Comparison of ENCODE assay signal across 10 cellular contexts in the genomic region with DNA sequence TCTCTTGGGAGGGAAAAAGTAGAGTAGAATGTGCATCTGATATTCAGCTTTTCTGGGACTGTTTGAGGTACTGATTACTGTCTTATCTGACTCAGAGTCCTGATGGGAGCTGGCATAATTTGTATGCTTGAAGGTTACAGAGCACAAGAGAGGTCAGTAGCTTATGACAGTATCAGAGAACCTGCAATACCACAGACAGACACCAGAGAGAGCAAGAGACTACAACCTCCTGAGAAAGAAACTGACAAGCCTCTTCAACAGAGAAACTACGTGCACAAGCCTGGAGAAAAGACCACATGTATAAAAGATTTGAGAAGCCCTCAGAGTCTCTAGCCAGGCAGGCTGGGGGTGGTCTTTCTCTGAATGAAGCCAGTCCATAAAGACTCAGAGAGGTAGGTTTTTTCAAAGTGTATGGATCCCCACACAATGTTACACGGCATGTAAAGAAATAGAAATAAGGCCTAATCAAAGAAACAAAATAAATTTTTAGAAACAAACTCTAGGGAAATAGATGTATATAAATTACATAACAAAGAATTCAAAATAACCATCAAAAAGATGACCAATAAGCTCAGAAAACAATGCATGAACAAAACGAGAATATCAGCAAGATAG.
DNase-seq lines count a peak whose midpoint lies in the region; ATAC-seq lines count a peak whose summit lies in the region.
"Had no signal": no experiment of that assay in that cellular context is flagged by ENCODE, and none has a peak within 500 bp of the region (broad histone marks: within the 10 kb centered on the region; RNA-seq: fewer than 3 reads in every experiment).

No MANE protein-coding gene starts in this region.

- ATAC-seq in Right ventricle myocardium superior (ENCODE audit: poor library complexity) = peak; percentile 66
- peak; percentile 84 for ATAC-seq in HG03565 (IDR thresholded peaks at IDR 0.05; ENCODE audit: unreplicated experiment)
- ATAC-seq in naive thymus-derived CD8-positive, alpha-beta T cell = no peak

- H3K4me1 Mint-ChIP-seq in naive thymus-derived CD8-positive, alpha-beta T cell = no peaks in the 10 kb centered on the region
- H3K4me1 Mint-ChIP-seq: activated naive CD8-positive, alpha-beta T cell treated with anti-CD3 and anti-CD28 coated beads, Interleukin-2, amount 10 ng/mL, durations not matched to agents 7 days and 5 days; CD4-positive, CD25-positive, alpha-beta regulatory T cell had no signal

- H3K4me3 Mint-ChIP-seq in naive thymus-derived CD8-positive, alpha-beta T cell = no peak overlapping the region
- H3K4me3 Mint-ChIP-seq: activated naive CD8-positive, alpha-beta T cell treated with anti-CD3 and anti-CD28 coated beads, Interleukin-2, amount 10 ng/mL, durations not matched to agents 7 days and 5 days; CD4-positive, CD25-positive, alpha-beta regulatory T cell had no signal

- POLR2A ChIA-PET in naive thymus-derived CD8-positive, alpha-beta T cell (lab: Charles Lee) = no interaction called here

- H3K27me3 Mint-ChIP-seq in naive thymus-derived CD8-positive, alpha-beta T cell = no peaks in the 10 kb centered on the region
- H3K27me3 Mint-ChIP-seq: activated naive CD8-positive, alpha-beta T cell treated with anti-CD3 and anti-CD28 coated beads, Interleukin-2, amount 10 ng/mL, durations not matched to agents 7 days and 5 days; CD4-positive, CD25-positive, alpha-beta regulatory T cell had no signal

- intact Hi-C loops in Right ventricle myocardium superior (cut with DNase I) (no loop called here), cardiac septum (cut with DNase I) (loop anchor here (5.0 kb wide), 1 partner anchor 568 kb away; a partner anchor contains a TSS)

- H3K27ac Mint-ChIP-seq in naive thymus-derived CD8-positive, alpha-beta T cell = no peak overlapping the region
- H3K27ac Mint-ChIP-seq: activated naive CD8-positive, alpha-beta T cell treated with anti-CD3 and anti-CD28 coated beads, Interleukin-2, amount 10 ng/mL, durations not matched to agents 7 days and 5 days; CD4-positive, CD25-positive, alpha-beta regulatory T cell had no signal

- H3K9me3 Mint-ChIP-seq in naive thymus-derived CD8-positive, alpha-beta T cell = peaks cover 2 to 39% (median 14%) of the 10 kb centered on the region in 9 donors
- H3K9me3 Mint-ChIP-seq: activated naive CD8-positive, alpha-beta T cell treated with anti-CD3 and anti-CD28 coated beads, Interleukin-2, amount 10 ng/mL, durations not matched to agents 7 days and 5 days had no signal

- DNase-seq in Right ventricle myocardium superior = no peak
- no peak for DNase-seq in cardiac septum (ENCODE audit: low spot score)
- peak; percentile 49 for DNase-seq in NCI-H82 treated with DMSO at 0.1 percent for 48 hours (lab: John Stamatoyannopoulos, UW; ENCODE audit: unreplicated experiment)
- peak; percentile 6 for DNase-seq in dermis blood vessel endothelial cell
- DNase-seq in middle frontal gyrus (ENCODE audit: extremely low spot score, low spot score) = peak; percentile 36
- DNase-seq in stimulated activated CD4-positive, alpha-beta T cell treated with anti-CD3 and anti-CD28 coated beads, Interleukin-15, amount 100 ng/mL, for 24 hours = no peak
- DNase-seq in naive thymus-derived CD8-positive, alpha-beta T cell = no peak
- DNase-seq: activated naive CD8-positive, alpha-beta T cell treated with anti-CD3 and anti-CD28 coated beads, Interleukin-2, amount 10 ng/mL, durations not matched to agents 7 days and 5 days had no signal

- peaks cover 0 to 6% (median 0%) of the 10 kb centered on the region in 3 donors for H3K36me3 Mint-ChIP-seq in naive thymus-derived CD8-positive, alpha-beta T cell
- H3K36me3 Mint-ChIP-seq: activated naive CD8-positive, alpha-beta T cell treated with anti-CD3 and anti-CD28 coated beads, Interleukin-2, amount 10 ng/mL, durations not matched to agents 7 days and 5 days; CD4-positive, CD25-positive, alpha-beta regulatory T cell had no signal

Comparison
In these comparisons a context has a peak if more than half of its experiments do, and no peak if none do; other contexts are left out.
1. ATAC-seq: peak in Right ventricle myocardium superior (single experiment) and HG03565 (single experiment); none in naive thymus-derived CD8-positive, alpha-beta T cell (0 of 2).
2. DNase-seq: peak in NCI-H82 treated with DMSO at 0.1 percent for 48 hours (single experiment), dermis blood vessel endothelial cell (single experiment) and middle frontal gyrus (single experiment); none in Right ventricle myocardium superior (single experiment), cardiac septum (single experiment), stimulated activated CD4-positive, alpha-beta T cell treated with anti-CD3 and anti-CD28 coated beads, Interleukin-15, amount 100 ng/mL, for 24 hours (single experiment) and naive thymus-derived CD8-positive, alpha-beta T cell (0 of 10).